In the genomic region with DNA sequence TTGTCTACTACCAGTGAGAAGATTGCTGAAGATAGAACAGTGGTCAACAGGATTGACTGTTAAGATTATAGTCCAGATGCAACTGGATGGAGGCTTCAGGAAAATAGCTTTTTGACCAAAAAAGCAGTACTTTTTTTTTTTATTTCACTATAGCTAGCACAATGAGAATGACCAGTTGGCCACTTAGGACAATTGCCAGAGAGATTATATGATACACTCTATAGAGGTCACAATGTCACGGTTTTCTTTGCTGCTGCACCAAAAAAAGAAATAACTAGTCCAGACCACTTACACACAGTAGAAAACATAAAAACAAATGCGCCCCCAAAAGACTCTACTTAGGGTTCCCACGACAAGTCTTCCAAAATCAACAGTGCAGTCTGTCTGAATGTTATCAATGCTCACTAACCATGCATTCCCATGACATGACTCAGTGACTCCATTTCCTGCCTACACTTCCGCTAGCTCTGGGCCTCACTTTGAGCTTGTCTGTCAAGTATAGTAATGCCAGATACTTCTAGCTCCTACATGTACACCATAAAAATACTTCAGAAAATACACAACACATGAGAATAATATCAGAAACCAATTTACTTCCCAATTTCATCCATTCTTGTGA, we compare ENCODE assay signal across 10 cellular contexts.
DNase-seq lines count a peak whose midpoint lies in the region; ATAC-seq, FAIRE-seq and TF ChIP-seq lines count a peak whose summit lies in the region.
"Had no signal": no experiment of that assay in that cellular context is flagged by ENCODE, and none has a peak within 500 bp of the region (broad histone marks: within the 10 kb centered on the region; RNA-seq: fewer than 3 reads in every experiment).

No MANE protein-coding gene starts in this region.

- DNase-seq in GM18507 (ENCODE audit: extremely low spot score, insufficient read length, low read depth) (no peak), RWPE2 (ENCODE audit: low spot score) (no peak), fibroblast of peridontal ligament (ENCODE audit: extremely low read depth) (peak; percentile 88), pulmonary artery endothelial cell (ENCODE audit: low read depth, low spot score) (peak; percentile 100), progenitor cell of endocrine pancreas (ENCODE audit: low spot score, unreplicated experiment) (no peak), cortex of kidney (lab: John Stamatoyannopoulos, UW) (no peak)
- no peak for DNase-seq in activated CD8-positive, alpha-beta memory T cell treated with anti-CD3 and anti-CD28 coated beads, Interleukin-2, amount 50 U/mL, for 4 hours
- DNase-seq: stimulated activated naive CD8-positive, alpha-beta T cell treated with anti-CD3 and anti-CD28 coated beads, Interleukin-15, Interleukin-2, amounts not matched to agents 100 U/mL and 50 U/mL, for 24 hours had no signal

- H3K4me3 ChIP-seq in RWPE2 (ENCODE audit: severe bottlenecking): no peak overlapping the region

- no peak overlapping the region for H3K4me3 Mint-ChIP-seq in progenitor cell of endocrine pancreas (ENCODE audit: low read depth)
- H3K4me3 Mint-ChIP-seq: activated naive CD4-positive, alpha-beta T cell treated with anti-CD3 and anti-CD28 coated beads, Interleukin-2, amount 50 U/mL, for 24 hours had no signal

- ATAC-seq in RWPE2 (ENCODE audit: low read depth) (peak; percentile 96), HG02840 (IDR thresholded peaks at IDR 0.05; ENCODE audit: low FRiP score, unreplicated experiment) (no peak)
- ATAC-seq: stimulated activated naive CD8-positive, alpha-beta T cell treated with anti-CD3 and anti-CD28 coated beads, Interleukin-15, Interleukin-2, amounts not matched to agents 100 U/mL and 50 U/mL, for 24 hours had no signal

- no peaks in the 10 kb centered on the region for H3K27me3 Mint-ChIP-seq in progenitor cell of endocrine pancreas

- H3K4me1 ChIP-seq in RWPE2 (ENCODE audit: insufficient read depth, poor library complexity, severe bottlenecking): peaks cover 25% of the 10 kb centered on the region

- H3K4me1 Mint-ChIP-seq in progenitor cell of endocrine pancreas (ENCODE audit: low read depth): peaks cover 4% of the 10 kb centered on the region
- H3K4me1 Mint-ChIP-seq: activated naive CD4-positive, alpha-beta T cell treated with anti-CD3 and anti-CD28 coated beads, Interleukin-2, amount 50 U/mL, for 24 hours had no signal

- H3K27me3 ChIP-seq in RWPE2 (ENCODE audit: insufficient read depth, poor library complexity, severe bottlenecking): no peaks in the 10 kb centered on the region

- H3K9me3 ChIP-seq in RWPE2 (ENCODE audit: severe bottlenecking): no peaks in the 10 kb centered on the region

- no peak overlapping the region for H3K27ac Mint-ChIP-seq in progenitor cell of endocrine pancreas
- H3K27ac Mint-ChIP-seq: activated naive CD4-positive, alpha-beta T cell treated with anti-CD3 and anti-CD28 coated beads, Interleukin-2, amount 50 U/mL, for 24 hours had no signal

- no peaks in the 10 kb centered on the region for H3K9me3 Mint-ChIP-seq in progenitor cell of endocrine pancreas (ENCODE audit: low read depth)
- H3K9me3 Mint-ChIP-seq: activated naive CD4-positive, alpha-beta T cell treated with anti-CD3 and anti-CD28 coated beads, Interleukin-2, amount 50 U/mL, for 24 hours had no signal

- FAIRE-seq in GM18507 (lab: Jason Lieb, UNC): peak; percentile 33

- H3K27ac ChIP-seq in RWPE2 (ENCODE audit: poor library complexity, severe bottlenecking): peak overlapping the region; percentile 75

- no peaks in the 10 kb centered on the region for H3K36me3 ChIP-seq in RWPE2 (ENCODE audit: low read depth)

- H3K36me3 Mint-ChIP-seq in progenitor cell of endocrine pancreas (ENCODE audit: insufficient read depth): no peaks in the 10 kb centered on the region
- H3K36me3 Mint-ChIP-seq: activated naive CD4-positive, alpha-beta T cell treated with anti-CD3 and anti-CD28 coated beads, Interleukin-2, amount 50 U/mL, for 24 hours had no signal

- TF ChIP-seq CTCF in RWPE2 (IDR thresholded peaks at IDR 0.05; ENCODE audit: poor library complexity, severe bottlenecking) (no peak), progenitor cell of endocrine pancreas (IDR thresholded peaks at IDR 0.05; ENCODE audit: unreplicated experiment) (no peak)

Comparison
In these comparisons a context has a peak if more than half of its experiments do, and no peak if none do; other contexts are left out.
1. DNase-seq: peak in fibroblast of peridontal ligament (single experiment) and pulmonary artery endothelial cell (single experiment); none in GM18507 (single experiment), RWPE2 (single experiment), progenitor cell of endocrine pancreas (single experiment), activated CD8-positive, alpha-beta memory T cell treated with anti-CD3 and anti-CD28 coated beads, Interleukin-2, amount 50 U/mL, for 4 hours (single experiment) and cortex of kidney (single experiment).